In the genomic region with DNA sequence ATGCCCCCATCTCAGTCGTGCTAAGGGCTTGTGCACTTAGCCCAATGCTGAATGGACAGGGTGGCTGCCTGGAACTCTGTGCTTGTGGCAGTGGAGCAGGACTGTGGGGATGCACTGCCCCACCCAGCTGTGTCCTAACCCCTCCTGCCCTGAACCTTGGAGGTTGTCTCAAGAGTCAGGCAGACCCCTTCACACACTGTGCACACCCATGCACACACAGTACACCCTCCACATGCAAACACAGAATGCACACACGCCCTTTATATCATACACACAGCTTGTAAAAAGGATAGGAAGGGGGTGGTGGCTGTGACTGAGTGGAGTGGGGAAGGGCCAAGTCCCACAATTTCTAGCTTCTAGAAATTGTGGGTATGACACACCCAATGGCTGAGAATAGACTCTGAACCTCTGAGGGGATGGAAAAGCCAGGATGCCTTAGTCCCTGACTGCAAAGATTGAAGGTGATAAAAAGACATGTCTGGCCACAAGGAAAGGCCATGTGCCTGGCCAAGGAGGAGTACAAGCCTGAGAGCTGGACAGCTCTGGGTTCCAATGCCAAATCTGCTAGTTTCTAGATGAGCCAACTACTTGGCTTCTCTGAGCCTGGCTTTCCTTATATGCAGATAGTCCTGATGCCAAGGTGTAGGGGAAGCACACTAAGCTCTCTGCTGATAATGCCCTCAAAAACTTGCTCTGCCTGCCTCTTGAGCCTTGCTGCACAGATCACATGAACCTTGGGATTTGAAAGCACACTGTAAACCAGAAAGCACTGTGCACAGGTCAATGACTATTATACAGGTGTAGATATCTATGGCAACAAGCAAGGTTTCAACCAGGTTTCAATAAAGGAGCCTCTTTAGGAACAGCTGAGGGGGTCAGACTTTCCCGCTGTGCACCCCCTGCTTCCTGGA, we compare ENCODE assay signal across 1 cellular context.
TF ChIP-seq lines count a peak whose summit lies in the region.

No MANE protein-coding gene starts in this region.

TF ChIP-seq in A549, 52 proteins besides CTCF, POLR2A, EP300 and RAD21 (continued from another document):
- TF ChIP-seq, protein P1, sequence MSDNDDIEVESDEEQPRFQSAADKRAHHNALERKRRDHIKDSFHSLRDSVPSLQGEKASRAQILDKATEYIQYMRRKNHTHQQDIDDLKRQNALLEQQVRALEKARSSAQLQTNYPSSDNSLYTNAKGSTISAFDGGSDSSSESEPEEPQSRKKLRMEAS (IDR thresholded peaks at IDR 0.05): peak; percentile 49
- TF ChIP-seq NFE2L2 (conservative IDR thresholded peaks at IDR 0.05; ENCODE audit: low read length): no peak
- no peak for TF ChIP-seq SMC3 (IDR thresholded peaks at IDR 0.05)
- no peak for TF ChIP-seq CBX2 (IDR thresholded peaks at IDR 0.05; ENCODE audit: borderline replicate concordance, low read depth)
- peak; percentile 86 for TF ChIP-seq HOXA7 (CRISPR knock-in tag; IDR thresholded peaks at IDR 0.05)
- TF ChIP-seq CBX8 (IDR thresholded peaks at IDR 0.05): no peak
- TF ChIP-seq PBX3 (IDR thresholded peaks at IDR 0.05): peak; percentile 49; the same call in 1 of the 2 replicates
- TF ChIP-seq RARB (CRISPR knock-in tag; IDR thresholded peaks at IDR 0.05): peak; percentile 14; the same call in 1 of the 2 replicates
- peak; percentile 99 for TF ChIP-seq POLR2AphosphoS2 (conservative IDR thresholded peaks at IDR 0.05; ENCODE audit: low read length)
- TF ChIP-seq HMGXB4 (CRISPR knock-in tag; IDR thresholded peaks at IDR 0.05; ENCODE audit: borderline replicate concordance): no peak
- TF ChIP-seq TP53 (CRISPR knock-in tag; IDR thresholded peaks at IDR 0.05): peak; percentile 25
- no peak for TF ChIP-seq BHLHE40 (IDR thresholded peaks at IDR 0.05; ENCODE audit: low read depth, low read length)
- no peak for TF ChIP-seq HEYL (CRISPR knock-in tag; IDR thresholded peaks at IDR 0.05)
- TF ChIP-seq MAFK (IDR thresholded peaks at IDR 0.05; ENCODE audit: partially characterized antibody): no peak
- no peak for TF ChIP-seq JUNB (IDR thresholded peaks at IDR 0.05)
- TF ChIP-seq, protein P2, sequence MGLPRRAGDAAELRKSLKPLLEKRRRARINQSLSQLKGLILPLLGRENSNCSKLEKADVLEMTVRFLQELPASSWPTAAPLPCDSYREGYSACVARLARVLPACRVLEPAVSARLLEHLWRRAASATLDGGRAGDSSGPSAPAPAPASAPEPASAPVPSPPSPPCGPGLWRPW (IDR thresholded peaks at IDR 0.05): no peak
- TF ChIP-seq, protein P3, sequence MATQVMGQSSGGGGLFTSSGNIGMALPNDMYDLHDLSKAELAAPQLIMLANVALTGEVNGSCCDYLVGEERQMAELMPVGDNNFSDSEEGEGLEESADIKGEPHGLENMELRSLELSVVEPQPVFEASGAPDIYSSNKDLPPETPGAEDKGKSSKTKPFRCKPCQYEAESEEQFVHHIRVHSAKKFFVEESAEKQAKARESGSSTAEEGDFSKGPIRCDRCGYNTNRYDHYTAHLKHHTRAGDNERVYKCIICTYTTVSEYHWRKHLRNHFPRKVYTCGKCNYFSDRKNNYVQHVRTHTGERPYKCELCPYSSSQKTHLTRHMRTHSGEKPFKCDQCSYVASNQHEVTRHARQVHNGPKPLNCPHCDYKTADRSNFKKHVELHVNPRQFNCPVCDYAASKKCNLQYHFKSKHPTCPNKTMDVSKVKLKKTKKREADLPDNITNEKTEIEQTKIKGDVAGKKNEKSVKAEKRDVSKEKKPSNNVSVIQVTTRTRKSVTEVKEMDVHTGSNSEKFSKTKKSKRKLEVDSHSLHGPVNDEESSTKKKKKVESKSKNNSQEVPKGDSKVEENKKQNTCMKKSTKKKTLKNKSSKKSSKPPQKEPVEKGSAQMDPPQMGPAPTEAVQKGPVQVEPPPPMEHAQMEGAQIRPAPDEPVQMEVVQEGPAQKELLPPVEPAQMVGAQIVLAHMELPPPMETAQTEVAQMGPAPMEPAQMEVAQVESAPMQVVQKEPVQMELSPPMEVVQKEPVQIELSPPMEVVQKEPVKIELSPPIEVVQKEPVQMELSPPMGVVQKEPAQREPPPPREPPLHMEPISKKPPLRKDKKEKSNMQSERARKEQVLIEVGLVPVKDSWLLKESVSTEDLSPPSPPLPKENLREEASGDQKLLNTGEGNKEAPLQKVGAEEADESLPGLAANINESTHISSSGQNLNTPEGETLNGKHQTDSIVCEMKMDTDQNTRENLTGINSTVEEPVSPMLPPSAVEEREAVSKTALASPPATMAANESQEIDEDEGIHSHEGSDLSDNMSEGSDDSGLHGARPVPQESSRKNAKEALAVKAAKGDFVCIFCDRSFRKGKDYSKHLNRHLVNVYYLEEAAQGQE (IDR thresholded peaks at IDR 0.05): peak; percentile 34; the same call in 1 of the 2 replicates
- peak; percentile 92 for TF ChIP-seq FOSB (CRISPR knock-in tag; IDR thresholded peaks at IDR 0.05)
- TF ChIP-seq GATA3 (IDR thresholded peaks at IDR 0.05; ENCODE audit: borderline replicate concordance): peak; percentile 23; the same call in 1 of the 2 replicates
- TF ChIP-seq NPAS2 (CRISPR knock-in tag; IDR thresholded peaks at IDR 0.05; ENCODE audit: borderline replicate concordance): no peak
- TF ChIP-seq, protein P4, sequence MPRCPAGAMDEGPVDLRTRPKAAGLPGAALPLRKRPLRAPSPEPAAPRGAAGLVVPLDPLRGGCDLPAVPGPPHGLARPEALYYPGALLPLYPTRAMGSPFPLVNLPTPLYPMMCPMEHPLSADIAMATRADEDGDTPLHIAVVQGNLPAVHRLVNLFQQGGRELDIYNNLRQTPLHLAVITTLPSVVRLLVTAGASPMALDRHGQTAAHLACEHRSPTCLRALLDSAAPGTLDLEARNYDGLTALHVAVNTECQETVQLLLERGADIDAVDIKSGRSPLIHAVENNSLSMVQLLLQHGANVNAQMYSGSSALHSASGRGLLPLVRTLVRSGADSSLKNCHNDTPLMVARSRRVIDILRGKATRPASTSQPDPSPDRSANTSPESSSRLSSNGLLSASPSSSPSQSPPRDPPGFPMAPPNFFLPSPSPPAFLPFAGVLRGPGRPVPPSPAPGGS (IDR thresholded peaks at IDR 0.05): 0 out of 3 replicates have a peak, but pooled peaks have one; percentile 48
- TF ChIP-seq RCOR1 (IDR thresholded peaks at IDR 0.05; ENCODE audit: low read depth, low read length): no peak
- no peak for TF ChIP-seq SREBF2 (IDR thresholded peaks at IDR 0.05)
- no peak for TF ChIP-seq ZFP36 (IDR thresholded peaks at IDR 0.05; ENCODE audit: borderline replicate concordance, partially characterized antibody)
